In genomic region chr5:132831095-132831860, GRCh38 we compare ENCODE assay signal across 9 cellular contexts. TPM values are rescaled to one million over a fixed set of nuclear protein-coding genes. Genes with fewer than 3 reads are reported as not detected.
DNase-seq lines count a peak whose midpoint lies in the region; ATAC-seq and TF ChIP-seq lines count a peak whose summit lies in the region.
"Had no signal": no experiment of that assay in that cellular context is flagged by ENCODE, and none has a peak within 500 bp of the region (broad histone marks: within the 10 kb centered on the region; RNA-seq: fewer than 3 reads in every experiment).

No MANE protein-coding gene starts in this region.

- H3K9me3 Mint-ChIP-seq in T-helper 1 cell treated with Interleukin-12 subunit alpha and Interleukin-12 subunit beta and Interleukin-4 antibody, amounts not matched to agents 30 μg/mL and 1 μg/mL, for 36 hours, result no peaks in the 10 kb centered on the region
- H3K9me3 Mint-ChIP-seq in activated naive CD8-positive, alpha-beta T cell treated with anti-CD3 and anti-CD28 coated beads for 36 hours, result no peaks in the 10 kb centered on the region

- peak overlapping the region; percentile 8 for H3K27ac Mint-ChIP-seq in T-helper 1 cell treated with Interleukin-12 subunit alpha and Interleukin-12 subunit beta and Interleukin-4 antibody, amounts not matched to agents 30 μg/mL and 1 μg/mL, for 36 hours
- no peak overlapping the region for H3K27ac Mint-ChIP-seq in activated naive CD8-positive, alpha-beta T cell treated with anti-CD3 and anti-CD28 coated beads for 36 hours

- H3K4me3 Mint-ChIP-seq in T-helper 1 cell treated with Interleukin-12 subunit alpha and Interleukin-12 subunit beta and Interleukin-4 antibody, amounts not matched to agents 30 μg/mL and 1 μg/mL, for 36 hours, result peak overlapping the region; percentile 78
- H3K4me3 Mint-ChIP-seq in activated naive CD8-positive, alpha-beta T cell treated with anti-CD3 and anti-CD28 coated beads for 36 hours, result peak overlapping the region; percentile 70

- H3K4me1 Mint-ChIP-seq in T-helper 1 cell treated with Interleukin-12 subunit alpha and Interleukin-12 subunit beta and Interleukin-4 antibody, amounts not matched to agents 30 μg/mL and 1 μg/mL, for 36 hours (ENCODE audit: low read depth), result peaks cover 17% of the 10 kb centered on the region
- H3K4me1 Mint-ChIP-seq in activated naive CD8-positive, alpha-beta T cell treated with anti-CD3 and anti-CD28 coated beads for 36 hours, result peaks cover 3% of the 10 kb centered on the region

- no peak for TF ChIP-seq POLR2A in stomach (IDR thresholded peaks at IDR 0.05)

- H3K27me3 ChIP-seq in layer of hippocampus (ENCODE audit: control insufficient read depth, insufficient read depth, low read length), result no peaks in the 10 kb centered on the region
- H3K27me3 ChIP-seq in stomach, result peaks cover 0 to 51% (median 0%) of the 10 kb centered on the region in 3 donors

- H3K36me3 Mint-ChIP-seq in T-helper 1 cell treated with Interleukin-12 subunit alpha and Interleukin-12 subunit beta and Interleukin-4 antibody, amounts not matched to agents 30 μg/mL and 1 μg/mL, for 36 hours (ENCODE audit: low read depth), result no peaks in the 10 kb centered on the region
- no peaks in the 10 kb centered on the region for H3K36me3 Mint-ChIP-seq in activated naive CD8-positive, alpha-beta T cell treated with anti-CD3 and anti-CD28 coated beads for 36 hours

- H3K4me3 ChIP-seq in stomach, result peak overlapping the region; percentile 74 to 83 (median 79)

- peaks cover 8 to 41% (median 25%) of the 10 kb centered on the region in 4 donors for H3K4me1 ChIP-seq in stomach

- H3K27ac ChIP-seq in layer of hippocampus (ENCODE audit: low read depth, low read length) (peak overlapping the region; percentile 88), stomach (peak overlapping the region; percentile 87 to 92 (median 90))

- peaks cover 0 to 4% (median 0%) of the 10 kb centered on the region in 4 donors for H3K36me3 ChIP-seq in stomach

- H3K9me3 ChIP-seq in stomach, result no peaks in the 10 kb centered on the region

- intact Hi-C loops in stomach (cut with DNase I; ENCODE audit: low total_unique reads), result no loop called here

- ATAC-seq in HG02884 (IDR thresholded peaks at IDR 0.05; ENCODE audit: unreplicated experiment), result no peak

- TF ChIP-seq CTCF in stomach (IDR thresholded peaks at IDR 0.05), result no peak

- H3K27me3 Mint-ChIP-seq in T-helper 1 cell treated with Interleukin-12 subunit alpha and Interleukin-12 subunit beta and Interleukin-4 antibody, amounts not matched to agents 30 μg/mL and 1 μg/mL, for 36 hours (ENCODE audit: low read depth), result peaks cover 55% of the 10 kb centered on the region
- H3K27me3 Mint-ChIP-seq in activated naive CD8-positive, alpha-beta T cell treated with anti-CD3 and anti-CD28 coated beads for 36 hours, result peaks cover 50% of the 10 kb centered on the region

- no peak for DNase-seq in T-helper 1 cell
- DNase-seq in activated naive CD8-positive, alpha-beta T cell treated with anti-CD3 and anti-CD28 coated beads for 36 hours, result no peak
- no peak for DNase-seq in stomach
- no peak for DNase-seq in activated effector memory CD4-positive, alpha-beta T cell treated with anti-CD3 and anti-CD28 coated beads, Interleukin-2, amount 50 U/mL, for 16 hours
- no peak for DNase-seq in NCI-H524 treated with DMSO at 0.1 percent for 48 hours (lab: John Stamatoyannopoulos, UW)
- DNase-seq: activated naive CD4-positive, alpha-beta T cell treated with Interleukin-2 at 50 U/mL for 16 hours had no signal

- TF ChIP-seq EP300 in stomach (IDR thresholded peaks at IDR 0.05), result no peak

- 80 to 93% (median 87%) methylated on average over 15 of the region's 15 CpGs for WGBS in stomach, 5 donors

RNA-seq across cellular contexts. Expression of gene SHROOM1, which starts 0.8 kb away (rescaled TPM):
- 1 to 10 TPM; 1.8 to 2.3 TPM for total RNA-seq in activated naive CD8-positive, alpha-beta T cell treated with anti-CD3 and anti-CD28 coated beads for 36 hours
- total RNA-seq in stomach, result 100 to 1,000 TPM in 1 of 5 donors, 10 to 100 TPM in 3, 1 to 10 TPM in 1; 5.3 to 264 (median 48.7) TPM
- polyA plus RNA-seq in stomach, result 10 to 100 TPM in 1 of 3 donors, 1 to 10 TPM in 2; 7.5 to 12.8 (median 9.6) TPM

RNA-seq across cellular contexts. Expression of gene SOWAHA, which starts 18.2 kb away (rescaled TPM):
- under 1 TPM in 1 of 2 experiments, not detected in 1; 0.06 TPM for total RNA-seq in activated naive CD8-positive, alpha-beta T cell treated with anti-CD3 and anti-CD28 coated beads for 36 hours
- 10 to 100 TPM in 2 of 5 donors, 1 to 10 TPM in 2, not detected in 1; 6.8 to 91.8 (median 13.2) TPM for total RNA-seq in stomach
- 1 to 10 TPM; 2.4 to 5.7 (median 5.2) TPM for polyA plus RNA-seq in stomach

RNA-seq across cellular contexts. Expression of gene GDF9, which starts 35.0 kb away (rescaled TPM):
- under 1 TPM; 0.26 to 0.29 TPM for total RNA-seq in activated naive CD8-positive, alpha-beta T cell treated with anti-CD3 and anti-CD28 coated beads for 36 hours
- 1 to 10 TPM in 2 of 5 donors, not detected in 3; 1.2 to 4.4 TPM for total RNA-seq in stomach
- 1 to 10 TPM in 1 of 3 donors, under 1 TPM in 1, not detected in 1; 0.25 to 1.1 TPM for polyA plus RNA-seq in stomach

RNA-seq across cellular contexts. Expression of gene UQCRQ, which starts 35.2 kb away (rescaled TPM):
- total RNA-seq in activated naive CD8-positive, alpha-beta T cell treated with anti-CD3 and anti-CD28 coated beads for 36 hours, result 100 to 1,000 TPM; 652 to 654 TPM
- 100 to 1,000 TPM in 2 of 5 donors, 10 to 100 TPM in 3; 66.5 to 173 (median 83.4) TPM for total RNA-seq in stomach
- polyA plus RNA-seq in stomach, result 100 to 1,000 TPM; 470 to 603 (median 499) TPM

RNA-seq across cellular contexts. Expression of gene LEAP2, which starts 42.2 kb away (rescaled TPM):
- 1 to 10 TPM; 1.8 TPM for total RNA-seq in activated naive CD8-positive, alpha-beta T cell treated with anti-CD3 and anti-CD28 coated beads for 36 hours
- 1 to 10 TPM in 2 of 5 donors, under 1 TPM in 1, not detected in 2; 0.92 to 2.3 (median 1.3) TPM for total RNA-seq in stomach
- polyA plus RNA-seq in stomach, result 1 to 10 TPM; 1.4 to 2.2 (median 1.4) TPM
